In the genomic region with DNA sequence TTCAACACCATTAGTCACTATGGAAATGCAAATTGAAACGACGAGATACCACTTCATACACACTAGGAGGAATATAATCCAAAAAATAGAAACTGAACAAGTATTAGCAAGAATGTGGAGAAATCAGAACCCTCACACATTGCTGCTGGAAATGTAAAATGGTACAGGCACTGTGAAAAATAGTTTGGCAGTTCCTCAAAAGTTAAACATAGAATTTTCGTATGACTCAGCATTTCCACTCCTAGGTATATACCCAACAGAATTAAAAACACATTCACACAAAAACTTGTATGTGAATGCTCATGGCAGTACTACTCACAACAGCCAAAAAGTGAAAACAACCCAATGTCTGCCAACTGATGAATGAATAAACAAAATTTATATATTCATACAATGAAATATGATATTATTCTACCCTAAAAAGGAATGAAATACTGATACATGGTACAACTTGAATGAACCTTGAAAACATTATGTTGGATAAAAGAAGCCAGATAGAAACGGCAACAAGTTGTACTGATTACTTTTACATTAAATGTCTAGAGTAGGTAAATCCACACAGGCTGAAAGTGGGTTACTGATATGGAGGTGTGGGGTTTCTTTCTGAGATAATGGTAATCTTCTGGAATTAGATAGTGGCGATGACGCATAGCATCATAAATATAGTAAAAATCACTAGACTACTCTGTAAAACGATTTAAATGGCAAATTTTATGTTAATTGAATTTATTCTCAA, we compare ENCODE assay signal across 11 cellular contexts. TPM values are rescaled to one million over a fixed set of nuclear protein-coding genes. Genes with fewer than 3 reads are reported as not detected.
A peak's percentile ranks its signal among the peaks of the same experiment; 100 is the strongest.
DNase-seq lines count a peak whose midpoint lies in the region; ATAC-seq and TF ChIP-seq lines count a peak whose summit lies in the region.
"Had no signal": no experiment of that assay in that cellular context is flagged by ENCODE, and none has a peak within 500 bp of the region (broad histone marks: within the 10 kb centered on the region; RNA-seq: fewer than 3 reads in every experiment).

No MANE protein-coding gene starts in this region.

- peaks cover 8 to 66% (median 41%) of the 10 kb centered on the region in 11 experiments; a peak in 20 of 22 replicates for H3K9me3 ChIP-seq in BLaER1 treated with 17β-estradiol and CSF1 and Interleukin-3, amounts not matched to agents 10 nM and 100 nM (replicated peaks in 1 of 11)
- H3K9me3 ChIP-seq: esophagus muscularis mucosa had no signal

- peaks cover 5 to 67% (median 46%) of the 10 kb centered on the region in 11 experiments; a peak in 17 of 22 replicates for H3K36me3 ChIP-seq in BLaER1 treated with 17β-estradiol and CSF1 and Interleukin-3, amounts not matched to agents 10 nM and 100 nM
- H3K36me3 ChIP-seq: esophagus muscularis mucosa had no signal

- CTCF ChIA-PET in activated B cell treated with CpG ODN at 0.5 μM for 24 hours (lab: Charles Lee), result no interaction called here
- CTCF ChIA-PET in activated CD8-positive, alpha-beta T cell treated with anti-CD3 and anti-CD28 coated beads, Interleukin-2, amount 10 ng/mL, durations not matched to agents 7 days and 5 days (lab: Charles Lee), result no interaction called here

- no peaks in the 10 kb centered on the region for H3K27me3 ChIP-seq in BLaER1 treated with 17β-estradiol and CSF1 and Interleukin-3, amounts not matched to agents 10 nM and 100 nM
- H3K27me3 ChIP-seq: esophagus muscularis mucosa had no signal

- peak overlapping the region; percentile 3 to 60 (median 48); a peak in 14 of 22 replicates for H3K27ac ChIP-seq in BLaER1 treated with 17β-estradiol and CSF1 and Interleukin-3, amounts not matched to agents 10 nM and 100 nM
- H3K27ac ChIP-seq: C4-2B, esophagus muscularis mucosa had no signal

- no peak overlapping the region for H3K4me3 Mint-ChIP-seq in activated B cell treated with CpG ODN at 0.5 μM for 24 hours
- no peak overlapping the region for H3K4me3 Mint-ChIP-seq in stimulated activated effector memory CD8-positive, alpha-beta T cell treated with anti-CD3 and anti-CD28 coated beads, Interleukin-12 subunit alpha, Interleukin-12 subunit beta, amount 100 ng/mL, for 72 hours
- H3K4me3 Mint-ChIP-seq in activated CD8-positive, alpha-beta T cell treated with anti-CD3 and anti-CD28 coated beads, Interleukin-2, amount 10 ng/mL, durations not matched to agents 7 days and 5 days, result no peak overlapping the region
- H3K4me3 Mint-ChIP-seq: natural killer cell treated with Interleukin-12 subunit alpha and Interleukin-12 subunit beta and Interleukin-15 and Interleukin-18, amount 100 ng/mL, for 72 hours had no signal

- peaks cover 0 to 55% (median 0%) of the 10 kb centered on the region in 11 experiments; a peak in 4 of 22 replicates for H4K20me1 ChIP-seq in BLaER1 treated with 17β-estradiol and CSF1 and Interleukin-3, amounts not matched to agents 10 nM and 100 nM

- H3K4me2 ChIP-seq in BLaER1 treated with 17β-estradiol and CSF1 and Interleukin-3, amounts not matched to agents 10 nM and 100 nM, result peak overlapping the region in 7 of 11 experiments; percentile 14 to 57 (median 46); a peak in 13 of 22 replicates

- in situ Hi-C loops in GM13976 (cut with MboI; ENCODE audit: low sequenced_read_pairs, unreplicated experiment), result no loop called here

- H3K27ac Mint-ChIP-seq in activated B cell treated with CpG ODN at 0.5 μM for 24 hours, result peak overlapping the region; percentile 7
- no peak overlapping the region for H3K27ac Mint-ChIP-seq in stimulated activated effector memory CD8-positive, alpha-beta T cell treated with anti-CD3 and anti-CD28 coated beads, Interleukin-12 subunit alpha, Interleukin-12 subunit beta, amount 100 ng/mL, for 72 hours
- no peak overlapping the region for H3K27ac Mint-ChIP-seq in activated CD8-positive, alpha-beta T cell treated with anti-CD3 and anti-CD28 coated beads, Interleukin-2, amount 10 ng/mL, durations not matched to agents 7 days and 5 days
- H3K27ac Mint-ChIP-seq: natural killer cell treated with Interleukin-12 subunit alpha and Interleukin-12 subunit beta and Interleukin-15 and Interleukin-18, amount 100 ng/mL, for 72 hours had no signal

- H3K36me3 Mint-ChIP-seq in activated B cell treated with CpG ODN at 0.5 μM for 24 hours (ENCODE audit: low read depth), result peaks cover 8% of the 10 kb centered on the region
- H3K36me3 Mint-ChIP-seq in stimulated activated effector memory CD8-positive, alpha-beta T cell treated with anti-CD3 and anti-CD28 coated beads, Interleukin-12 subunit alpha, Interleukin-12 subunit beta, amount 100 ng/mL, for 72 hours, result no peaks in the 10 kb centered on the region
- H3K36me3 Mint-ChIP-seq in activated CD8-positive, alpha-beta T cell treated with anti-CD3 and anti-CD28 coated beads, Interleukin-2, amount 10 ng/mL, durations not matched to agents 7 days and 5 days (ENCODE audit: low read depth), result no peaks in the 10 kb centered on the region
- H3K36me3 Mint-ChIP-seq: natural killer cell treated with Interleukin-12 subunit alpha and Interleukin-12 subunit beta and Interleukin-15 and Interleukin-18, amount 100 ng/mL, for 72 hours had no signal

- H3K9ac ChIP-seq in BLaER1 treated with 17β-estradiol and CSF1 and Interleukin-3, amounts not matched to agents 10 nM and 100 nM, result no peak overlapping the region

- no peak overlapping the region for H3K4me3 ChIP-seq in BLaER1 treated with 17β-estradiol and CSF1 and Interleukin-3, amounts not matched to agents 10 nM and 100 nM
- H3K4me3 ChIP-seq: esophagus muscularis mucosa had no signal

- peaks cover 0 to 29% (median 15%) of the 10 kb centered on the region in 10 experiments; a peak in 14 of 20 replicates for H3K4me1 ChIP-seq in BLaER1 treated with 17β-estradiol and CSF1 and Interleukin-3, amounts not matched to agents 10 nM and 100 nM

- no peak for DNase-seq in activated B cell treated with CpG ODN at 0.5 μM for 24 hours
- no peak for DNase-seq in stimulated activated effector memory CD8-positive, alpha-beta T cell treated with anti-CD3 and anti-CD28 coated beads, Interleukin-12 subunit alpha, Interleukin-12 subunit beta, amount 100 ng/mL, for 72 hours (ENCODE audit: low spot score in 2 of 2)
- DNase-seq in GM13976 (ENCODE audit: low spot score), result no peak
- DNase-seq in cerebellar cortex (ENCODE audit: low spot score), result no peak
- no peak for DNase-seq in activated CD8-positive, alpha-beta T cell treated with anti-CD3 and anti-CD28 coated beads, Interleukin-2, amount 10 ng/mL, durations not matched to agents 7 days and 5 days

- POLR2A ChIA-PET in activated B cell treated with CpG ODN at 0.5 μM for 24 hours (lab: Charles Lee), result no interaction called here
- POLR2A ChIA-PET in activated CD8-positive, alpha-beta T cell treated with anti-CD3 and anti-CD28 coated beads, Interleukin-2, amount 10 ng/mL, durations not matched to agents 7 days and 5 days (lab: Charles Lee), result no interaction called here

- ATAC-seq in GM21390 (IDR thresholded peaks at IDR 0.05; ENCODE audit: unreplicated experiment), result peak; percentile 54
- ATAC-seq in HG03378 (IDR thresholded peaks at IDR 0.05; ENCODE audit: unreplicated experiment), result peak; percentile 79
- ATAC-seq in activated B cell treated with CpG ODN at 0.5 μM for 24 hours (ENCODE audit: low read depth), result peak; percentile 62
- no peak for ATAC-seq in stimulated activated effector memory CD8-positive, alpha-beta T cell treated with anti-CD3 and anti-CD28 coated beads, Interleukin-12 subunit alpha, Interleukin-12 subunit beta, amount 100 ng/mL, for 72 hours
- ATAC-seq in activated CD8-positive, alpha-beta T cell treated with anti-CD3 and anti-CD28 coated beads, Interleukin-2, amount 10 ng/mL, durations not matched to agents 7 days and 5 days, result no peak
- ATAC-seq: natural killer cell treated with Interleukin-12 subunit alpha and Interleukin-12 subunit beta and Interleukin-15 and Interleukin-18, amount 100 ng/mL, for 72 hours had no signal

- H3K4me1 Mint-ChIP-seq in activated B cell treated with CpG ODN at 0.5 μM for 24 hours, result peaks cover 30% of the 10 kb centered on the region
- peaks cover 15% of the 10 kb centered on the region for H3K4me1 Mint-ChIP-seq in stimulated activated effector memory CD8-positive, alpha-beta T cell treated with anti-CD3 and anti-CD28 coated beads, Interleukin-12 subunit alpha, Interleukin-12 subunit beta, amount 100 ng/mL, for 72 hours
- no peaks in the 10 kb centered on the region for H3K4me1 Mint-ChIP-seq in activated CD8-positive, alpha-beta T cell treated with anti-CD3 and anti-CD28 coated beads, Interleukin-2, amount 10 ng/mL, durations not matched to agents 7 days and 5 days (ENCODE audit: low read depth)

- no peaks in the 10 kb centered on the region for H3K27me3 Mint-ChIP-seq in activated B cell treated with CpG ODN at 0.5 μM for 24 hours
- no peaks in the 10 kb centered on the region for H3K27me3 Mint-ChIP-seq in activated CD8-positive, alpha-beta T cell treated with anti-CD3 and anti-CD28 coated beads, Interleukin-2, amount 10 ng/mL, durations not matched to agents 7 days and 5 days (ENCODE audit: low read depth)
- H3K27me3 Mint-ChIP-seq: natural killer cell treated with Interleukin-12 subunit alpha and Interleukin-12 subunit beta and Interleukin-15 and Interleukin-18, amount 100 ng/mL, for 72 hours had no signal

- no peaks in the 10 kb centered on the region for H3K9me3 Mint-ChIP-seq in activated B cell treated with CpG ODN at 0.5 μM for 24 hours
- no peaks in the 10 kb centered on the region for H3K9me3 Mint-ChIP-seq in stimulated activated effector memory CD8-positive, alpha-beta T cell treated with anti-CD3 and anti-CD28 coated beads, Interleukin-12 subunit alpha, Interleukin-12 subunit beta, amount 100 ng/mL, for 72 hours
- no peaks in the 10 kb centered on the region for H3K9me3 Mint-ChIP-seq in activated CD8-positive, alpha-beta T cell treated with anti-CD3 and anti-CD28 coated beads, Interleukin-2, amount 10 ng/mL, durations not matched to agents 7 days and 5 days (ENCODE audit: insufficient read depth)

- TF ChIP-seq CTCF in activated B cell treated with CpG ODN at 0.5 μM for 24 hours (IDR thresholded peaks at IDR 0.05), result no peak
- no peak for TF ChIP-seq CTCF in GM13976 (IDR thresholded peaks at IDR 0.05; ENCODE audit: borderline replicate concordance, control extremely low read depth, extremely low read depth, insufficient read depth, missing control alignments)

- intact Hi-C loops in activated B cell treated with CpG ODN at 0.5 μM for 24 hours (cut with micrococcal nuclease), result loop anchor here (1.0 kb wide), 2 partner anchors 22 to 35 kb away; partner anchors contain the start of gene TEC

RNA-seq across cellular contexts. Expression of gene TEC, which starts 22.3 kb away (rescaled TPM):
- total RNA-seq in activated B cell treated with CpG ODN at 0.5 μM for 24 hours, result 8.7 and 8.8 TPM in 2 replicates
- total RNA-seq in activated CD8-positive, alpha-beta T cell treated with anti-CD3 and anti-CD28 coated beads, Interleukin-2, amount 10 ng/mL, durations not matched to agents 7 days and 5 days, result 1 to 10 TPM; 2.7 to 3.4 TPM

Comparison
In these comparisons a context has a peak if more than half of its experiments do, and no peak if none do; other contexts are left out.
1. ATAC-seq: peak in GM21390 (single experiment), HG03378 (single experiment) and activated B cell treated with CpG ODN at 0.5 μM for 24 hours (single experiment); none in stimulated activated effector memory CD8-positive, alpha-beta T cell treated with anti-CD3 and anti-CD28 coated beads, Interleukin-12 subunit alpha, Interleukin-12 subunit beta, amount 100 ng/mL, for 72 hours (single experiment) and activated CD8-positive, alpha-beta T cell treated with anti-CD3 and anti-CD28 coated beads, Interleukin-2, amount 10 ng/mL, durations not matched to agents 7 days and 5 days (single experiment).